In genomic region chr5:29777373-29777772, GRCh38 we compare ENCODE assay signal across 35 cellular contexts.
"Had no signal": no experiment of that assay in that cellular context is flagged by ENCODE, and none has a peak within 500 bp of the region (broad histone marks: within the 10 kb centered on the region; RNA-seq: fewer than 3 reads in every experiment).

No MANE protein-coding gene starts in this region.

- H3K36me3 ChIP-seq: MG63 had no signal

- DNase-seq: Karpas-422, Kasumi-1, MG63, MM.1S, MV-4-11, NCI-H1048, NCI-H1092, NCI-H1092 treated with DMSO at 0.1 percent for 48 hours, NCI-H1105, NCI-H1105 treated with DMSO at 0.1 percent for 48 hours, NCI-H1417, NCI-H1417 treated with DMSO at 0.1 percent for 48 hours, NCI-H1436, NCI-H1436 treated with DMSO at 0.1 percent for 48 hours, NCI-H146, NCI-H1694, NCI-H1694 treated with DMSO at 0.1 percent for 48 hours, NCI-H187, NCI-H187 treated with DMSO at 0.1 percent for 48 hours, NCI-H1930, NCI-H2029, NCI-H2029 treated with DMSO at 0.1 percent for 48 hours, NCI-H2081, NCI-H2081 treated with DMSO at 0.1 percent for 48 hours, NCI-H2107, NCI-H2171, NCI-H2171 treated with DMSO at 0.1 percent for 48 hours, NCI-H2227 treated with DMSO at 0.1 percent for 48 hours, NCI-H226, NCI-H345, NCI-H446, NCI-H446 treated with DMSO at 0.1 percent for 48 hours, NCI-H510A, NCI-H510A treated with DMSO at 0.1 percent for 48 hours, NCI-H524 had no signal

- H3K4me3 ChIP-seq: MG63 had no signal

- H3K9me3 ChIP-seq: MG63 had no signal

- H3K27me3 ChIP-seq: MG63 had no signal
